ENCODE assay signal across 8 cellular contexts in genomic region chr1:203326830-203327683, GRCh38. TPM values are rescaled to one million over a fixed set of nuclear protein-coding genes. Genes with fewer than 3 reads are reported as not detected.
DNase-seq lines count a peak whose midpoint lies in the region; ATAC-seq and TF ChIP-seq lines count a peak whose summit lies in the region.

No MANE protein-coding gene starts in this region.

- peak overlapping the region; percentile 53 for H3K4me3 ChIP-seq in brain microvascular endothelial cell (ENCODE audit: low read depth, low read length)
- peak overlapping the region; percentile 73 for H3K4me3 ChIP-seq in iPS-15b (ENCODE audit: low read depth, low read length)
- H3K4me3 ChIP-seq in skeletal muscle satellite cell (ENCODE audit: low read length): peak overlapping the region; percentile 74

- peak; percentile 49 for ATAC-seq in GM18858 (IDR thresholded peaks at IDR 0.05; ENCODE audit: unreplicated experiment)
- ATAC-seq in HG03066 (IDR thresholded peaks at IDR 0.05; ENCODE audit: low read depth, unreplicated experiment): peak; percentile 53

- in situ Hi-C loops in brain microvascular endothelial cell (cut with HindIII; ENCODE audit: low pct_ligation_motif_present, low sequenced_read_pairs): no loop called here

- no peak for TF ChIP-seq CTCF in brain microvascular endothelial cell (IDR thresholded peaks at IDR 0.05; ENCODE audit: low read depth, low read length, missing control alignments)

- H3K9ac ChIP-seq in iPS-15b (ENCODE audit: low read depth, low read length): no peak overlapping the region
- H3K9ac ChIP-seq in skeletal muscle satellite cell (ENCODE audit: low read depth, low read length): peak overlapping the region; percentile 65

- peak overlapping the region; percentile 92 for H3K4me2 ChIP-seq in skeletal muscle satellite cell (ENCODE audit: low read length)

- peaks cover 36% of the 10 kb centered on the region for H3K27me3 ChIP-seq in brain microvascular endothelial cell (replicated peaks)
- H3K27me3 ChIP-seq in iPS-15b (ENCODE audit: control insufficient read depth, insufficient read depth, low read length): peaks cover 82% of the 10 kb centered on the region
- H3K27me3 ChIP-seq in skeletal muscle satellite cell (ENCODE audit: control insufficient read depth, insufficient read depth, low read length): peaks cover 53% of the 10 kb centered on the region

- H3K27ac ChIP-seq in brain microvascular endothelial cell: no peak overlapping the region

- H3K36me3 ChIP-seq in brain microvascular endothelial cell (replicated peaks) (no peaks in the 10 kb centered on the region), iPS-15b (ENCODE audit: control insufficient read depth, insufficient read depth, low read length) (no peaks in the 10 kb centered on the region), skeletal muscle satellite cell (ENCODE audit: insufficient read depth, low read length) (no peaks in the 10 kb centered on the region)

- H3K4me1 ChIP-seq in iPS-15b (ENCODE audit: control insufficient read depth, insufficient read depth, low read length) (peaks cover 37% of the 10 kb centered on the region), skeletal muscle satellite cell (ENCODE audit: control insufficient read depth, insufficient read depth, low read length) (peaks cover 17% of the 10 kb centered on the region)

- H3K9me3 ChIP-seq in iPS-15b (ENCODE audit: control insufficient read depth, insufficient read depth, low read length): no peaks in the 10 kb centered on the region
- H3K9me3 ChIP-seq in skeletal muscle satellite cell (replicated peaks; ENCODE audit: low read length): no peaks in the 10 kb centered on the region

- DNase-seq in 8988T: peak; percentile 89
- DNase-seq in NCI-H2107 treated with DMSO at 0.1 percent for 48 hours (lab: John Stamatoyannopoulos, UW; ENCODE audit: unreplicated experiment): peak; percentile 96
- peak; percentile 91 for DNase-seq in UCSD-AML1 (lab: John Stamatoyannopoulos, UW; ENCODE audit: unreplicated experiment)
- DNase-seq in brain microvascular endothelial cell: peak; percentile 73

RNA-seq across cellular contexts. Expression of gene BTG2, which starts 21.7 kb away (rescaled TPM):
- total RNA-seq in skeletal muscle satellite cell (2012; rRNA removed): 6.1 and 7.0 TPM in 2 replicates

RNA-seq across cellular contexts. Expression of gene FMOD, which starts 23.9 kb away (rescaled TPM):
- total RNA-seq in skeletal muscle satellite cell (2012; rRNA removed): under 0.01 and 0.44 TPM in 2 replicates
